16 cellular contexts compared by ENCODE assay signal in genomic region chr2:48548871-48549270, GRCh38. TPM values are rescaled to one million over a fixed set of nuclear protein-coding genes. Genes with fewer than 3 reads are reported as not detected.
DNase-seq lines count a peak whose midpoint lies in the region; ATAC-seq and TF ChIP-seq lines count a peak whose summit lies in the region.
"Had no signal": no experiment of that assay in that cellular context is flagged by ENCODE, and none has a peak within 500 bp of the region (broad histone marks: within the 10 kb centered on the region; RNA-seq: fewer than 3 reads in every experiment).

No MANE protein-coding gene starts in this region.

- no peak overlapping the region for H4K5ac ChIP-seq in IMR-90 (ENCODE audit: low read depth, low read length)

- H3K4me3 Mint-ChIP-seq in endodermal cell: no peak overlapping the region
- H3K4me3 Mint-ChIP-seq in activated naive CD8-positive, alpha-beta T cell treated with anti-CD3 and anti-CD28 coated beads, Interleukin-2, amount 50 U/mL, for 24 hours: no peak overlapping the region
- H3K4me3 Mint-ChIP-seq: activated B cell treated with CpG ODN at 0.5 μM for 24 hours; T-helper 1 cell treated with Interleukin-12 subunit alpha and Interleukin-12 subunit beta and Interleukin-4 antibody, amounts not matched to agents 30 μg/mL and 1 μg/mL, for 36 hours had no signal

- H2BK20ac ChIP-seq in IMR-90 (ENCODE audit: low read depth, low read length): no peak overlapping the region

- dilution Hi-C loops in IMR-90 (cut with HindIII; ENCODE audit: low sequenced_read_pairs, unreplicated experiment): no loop called here

- no peak overlapping the region for H4K91ac ChIP-seq in IMR-90 (ENCODE audit: insufficient read depth, low read depth, low read length)

- H3K4me2 ChIP-seq in IMR-90 (ENCODE audit: low read depth, low read length): no peak overlapping the region

- peaks cover 3% of the 10 kb centered on the region for H3K36me3 Mint-ChIP-seq in endodermal cell (ENCODE audit: low read depth)
- no peaks in the 10 kb centered on the region for H3K36me3 Mint-ChIP-seq in activated naive CD8-positive, alpha-beta T cell treated with anti-CD3 and anti-CD28 coated beads, Interleukin-2, amount 50 U/mL, for 24 hours (ENCODE audit: low read depth)

- DNase-seq in IMR-90 (peak; percentile 62), endodermal cell (no peak), mucosa of gallbladder (ENCODE audit: low spot score) (peak; percentile 24), tibial nerve (ENCODE audit: low spot score in 2 of 2) (no peak), MV-4-11 (lab: John Stamatoyannopoulos, UW) (no peak)
- DNase-seq in activated naive CD8-positive, alpha-beta T cell treated with anti-CD3 and anti-CD28 coated beads, Interleukin-2, amount 50 U/mL, for 24 hours: no peak
- DNase-seq: activated B cell treated with CpG ODN at 0.5 μM for 24 hours; activated effector memory CD4-positive, alpha-beta T cell treated with anti-CD3 and anti-CD28 coated beads, Interleukin-2, amount 50 U/mL, for 16 hours; aorta; dorsolateral prefrontal cortex; NCI-H187; NCI-H446 treated with DMSO at 0.1 percent for 48 hours had no signal

- 0 out of 2 replicates have a peak overlapping the region, but pooled peaks have one; percentile 45 for H3K14ac ChIP-seq in IMR-90 (replicated peaks; ENCODE audit: low read depth, low read length)

- H3K4me3 ChIP-seq in IMR-90 (ENCODE audit: insufficient read depth, low read depth, low read length) (no peak overlapping the region), endodermal cell (ENCODE audit: low read length) (no peak overlapping the region), tibial nerve (no peak overlapping the region)
- H3K4me3 ChIP-seq: dorsolateral prefrontal cortex had no signal

- no peak overlapping the region for H3K9ac ChIP-seq in IMR-90 (ENCODE audit: low read depth, low read length)
- no peak overlapping the region for H3K9ac ChIP-seq in endodermal cell (ENCODE audit: extremely low read depth, low read length, poor library complexity, severe bottlenecking)

- TF ChIP-seq EP300 in tibial nerve (IDR thresholded peaks at IDR 0.05): peak in 1 of 2 donors; percentile 49

- H3K36me3 ChIP-seq in IMR-90 (ENCODE audit: control insufficient read depth, insufficient read depth, low read length) (no peaks in the 10 kb centered on the region), endodermal cell (ENCODE audit: control insufficient read depth, insufficient read depth, low read length) (no peaks in the 10 kb centered on the region), tibial nerve (no peaks in the 10 kb centered on the region)

- H3K27ac ChIP-seq in IMR-90 (ENCODE audit: insufficient read depth, low read length) (no peak overlapping the region), endodermal cell (ENCODE audit: low read depth, low read length) (peak overlapping the region; percentile 70), tibial nerve (peak overlapping the region; percentile 54 to 84 (median 73))
- H3K27ac ChIP-seq: dorsolateral prefrontal cortex had no signal

- peaks cover 3% of the 10 kb centered on the region for H3K9me3 Mint-ChIP-seq in endodermal cell
- H3K9me3 Mint-ChIP-seq in activated naive CD8-positive, alpha-beta T cell treated with anti-CD3 and anti-CD28 coated beads, Interleukin-2, amount 50 U/mL, for 24 hours: no peaks in the 10 kb centered on the region
- H3K9me3 Mint-ChIP-seq: activated B cell treated with CpG ODN at 0.5 μM for 24 hours; T-helper 1 cell treated with Interleukin-12 subunit alpha and Interleukin-12 subunit beta and Interleukin-4 antibody, amounts not matched to agents 30 μg/mL and 1 μg/mL, for 36 hours had no signal

- no peak overlapping the region for H2AK5ac ChIP-seq in IMR-90 (ENCODE audit: low read depth, low read length)

- TF ChIP-seq RAD21 in IMR-90 (IDR thresholded peaks at IDR 0.05; ENCODE audit: low read length): no peak

- no peak overlapping the region for H3K18ac ChIP-seq in IMR-90 (ENCODE audit: low read depth, low read length)

- no peak overlapping the region for H2AFZ ChIP-seq in IMR-90 (replicated peaks; ENCODE audit: low read length, poor library complexity)

- H2BK5ac ChIP-seq in IMR-90 (ENCODE audit: low read depth, low read length, poor library complexity, severe bottlenecking): no peak overlapping the region

- ATAC-seq in IMR-90 (ENCODE audit: low read depth) (peak; percentile 82), GM21717 (IDR thresholded peaks at IDR 0.05; ENCODE audit: unreplicated experiment) (no peak)
- ATAC-seq in activated naive CD8-positive, alpha-beta T cell treated with anti-CD3 and anti-CD28 coated beads, Interleukin-2, amount 50 U/mL, for 24 hours: no peak
- ATAC-seq: esophagus mucosa, Right ventricle myocardium inferior had no signal

- H2BK120ac ChIP-seq in IMR-90 (ENCODE audit: low read depth, low read length): no peak overlapping the region

- TF ChIP-seq CTCF in IMR-90 (conservative IDR thresholded peaks at IDR 0.05; ENCODE audit: low read depth, low read length) (no peak), endodermal cell (conservative IDR thresholded peaks at IDR 0.05) (no peak), tibial nerve (IDR thresholded peaks at IDR 0.05) (no peak)

- peaks cover 5 to 14% of the 10 kb centered on the region in 2 experiments; a peak in 3 of 4 replicates for H3K79me1 ChIP-seq in IMR-90 (ENCODE audit: low read depth in 1 of 2, low read length in 2 of 2)

- no peaks in the 10 kb centered on the region for H3K27me3 Mint-ChIP-seq in endodermal cell (ENCODE audit: insufficient read depth)
- H3K27me3 Mint-ChIP-seq in activated naive CD8-positive, alpha-beta T cell treated with anti-CD3 and anti-CD28 coated beads, Interleukin-2, amount 50 U/mL, for 24 hours: no peaks in the 10 kb centered on the region
- H3K27me3 Mint-ChIP-seq: activated B cell treated with CpG ODN at 0.5 μM for 24 hours had no signal

- intact Hi-C loops in IMR-90 (cut with micrococcal nuclease): no loop called here

- H3K4me1 Mint-ChIP-seq in endodermal cell: peaks cover 18% of the 10 kb centered on the region
- H3K4me1 Mint-ChIP-seq in activated naive CD8-positive, alpha-beta T cell treated with anti-CD3 and anti-CD28 coated beads, Interleukin-2, amount 50 U/mL, for 24 hours: no peaks in the 10 kb centered on the region
- H3K4me1 Mint-ChIP-seq: activated B cell treated with CpG ODN at 0.5 μM for 24 hours had no signal

- H2BK15ac ChIP-seq in IMR-90 (ENCODE audit: low read depth, low read length): no peak overlapping the region

- no peak overlapping the region for H3K56ac ChIP-seq in IMR-90 (ENCODE audit: extremely low read depth, insufficient read depth, low read length)

- no peak overlapping the region for H2AK9ac ChIP-seq in IMR-90 (replicated peaks; ENCODE audit: low read depth, low read length, poor library complexity)

- WGBS in IMR-90 (ENCODE audit: extremely low coverage in 2 of 2, insufficient read length in 1 of 2), 2 experiments: 79% methylated on average over 2 of the region's 5 CpGs; no CpG with 5 or more reads in 1 of the 2 experiments
- WGBS in endodermal cell (ENCODE audit: insufficient coverage in 1 of 2, insufficient read length in 1 of 2), 2 experiments: 82 to 91% methylated on average over 5 of the region's 5 CpGs
- 35 to 41% methylated on average over 5 of the region's 5 CpGs for WGBS in tibial nerve, 2 donors

- no peak overlapping the region for H3K23ac ChIP-seq in IMR-90 (ENCODE audit: low read depth, low read length)

- H3K4ac ChIP-seq in IMR-90 (ENCODE audit: low read depth, low read length): no peak overlapping the region

- no peak overlapping the region for H4K8ac ChIP-seq in IMR-90 (ENCODE audit: low read depth in 2 of 2, low read length in 2 of 2)

- H3K4me1 ChIP-seq in IMR-90 (ENCODE audit: control insufficient read depth, insufficient read depth, low read length) (peaks cover 3% of the 10 kb centered on the region), endodermal cell (ENCODE audit: control insufficient read depth, insufficient read depth, low read length) (peaks cover 7% of the 10 kb centered on the region), tibial nerve (peaks cover 0 to 72% (median 28%) of the 10 kb centered on the region in 4 donors)

- CTCF ChIA-PET in IMR-90 (lab: Yijun Ruan, JAX): no interaction called here

- BruUV-seq in IMR-90 (replicated peaks; lab: Mats Ljungman, UMichigan): no TSS peak

- H4K20me1 ChIP-seq in IMR-90 (ENCODE audit: insufficient read depth, low read length): no peaks in the 10 kb centered on the region

- H3K9me3 ChIP-seq in IMR-90 (ENCODE audit: control insufficient read depth, insufficient read depth, low read length) (no peaks in the 10 kb centered on the region), endodermal cell (ENCODE audit: control insufficient read depth, low read length) (no peaks in the 10 kb centered on the region), tibial nerve (no peaks in the 10 kb centered on the region)

- in situ Hi-C loops in IMR-90 (cut with MboI; ENCODE audit: low sequenced_read_pairs): no loop called here

- H3K9me1 ChIP-seq in IMR-90 (ENCODE audit: insufficient read depth, low read length): peaks cover 6% of the 10 kb centered on the region

- H3K27me3 ChIP-seq in IMR-90 (ENCODE audit: control insufficient read depth, insufficient read depth, low read length) (no peaks in the 10 kb centered on the region), endodermal cell (ENCODE audit: control insufficient read depth, insufficient read depth, low read length, poor library complexity, severe bottlenecking) (no peaks in the 10 kb centered on the region), tibial nerve (no peaks in the 10 kb centered on the region)
- H3K27me3 ChIP-seq: dorsolateral prefrontal cortex had no signal

- no peak for TF ChIP-seq POLR2A in IMR-90 (IDR thresholded peaks at IDR 0.05; ENCODE audit: low read depth, low read length)
- no peak for TF ChIP-seq POLR2A in tibial nerve (IDR thresholded peaks at IDR 0.05)

- POLR2A ChIA-PET in IMR-90 (lab: Charles Lee; ENCODE audit: unreplicated experiment): no interaction called here

- H3K27ac Mint-ChIP-seq in endodermal cell: no peak overlapping the region
- no peak overlapping the region for H3K27ac Mint-ChIP-seq in activated naive CD8-positive, alpha-beta T cell treated with anti-CD3 and anti-CD28 coated beads, Interleukin-2, amount 50 U/mL, for 24 hours
- H3K27ac Mint-ChIP-seq: activated B cell treated with CpG ODN at 0.5 μM for 24 hours; T-helper 1 cell treated with Interleukin-12 subunit alpha and Interleukin-12 subunit beta and Interleukin-4 antibody, amounts not matched to agents 30 μg/mL and 1 μg/mL, for 36 hours had no signal

TF ChIP-seq in IMR-90, 13 proteins besides CTCF, POLR2A, EP300 and RAD21 (continues in another document):
- TF ChIP-seq MXI1 (IDR thresholded peaks at IDR 0.05; ENCODE audit: borderline replicate concordance, low read depth, low read length) (no peak), BHLHE40 (IDR thresholded peaks at IDR 0.05; ENCODE audit: low read depth, low read length) (no peak), CHD1 (IDR thresholded peaks at IDR 0.05; ENCODE audit: low read depth, low read length) (no peak)

RNA-seq across cellular contexts. Expression of gene STON1, which starts 18.9 kb away (rescaled TPM):
- total RNA-seq in IMR-90 (2012; rRNA removed) (5.7 and 6.9 TPM in 2 replicates), endodermal cell (10 to 100 TPM; 15.0 to 19.5 TPM), mucosa of gallbladder (30.7 TPM), tibial nerve (10 to 100 TPM; 34.1 to 57.0 (median 46.9) TPM)
- 3.1 and 4.0 TPM in 2 replicates for polyA plus RNA-seq in IMR-90 (2012; rRNA removed)
- polyA plus RNA-seq in IMR-90 (2012; cell fraction: cytosol; rRNA removed): 1.1 and 1.2 TPM in 2 replicates
- 1.3 and 5.6 TPM in 2 replicates for polyA plus RNA-seq in IMR-90 (2012; cell fraction: nucleus; rRNA removed; ENCODE audit: low replicate concordance)
- 23.9 TPM for polyA plus RNA-seq in endodermal cell (2013, experiment 1 of 2)
- polyA plus RNA-seq in endodermal cell (2013, experiment 2 of 2): 24.2 TPM

Comparison
In these comparisons a context has a peak if more than half of its experiments do, and no peak if none do; other contexts are left out.
1. DNase-seq: peak in IMR-90 (single experiment) and mucosa of gallbladder (single experiment); none in endodermal cell (single experiment), tibial nerve (0 of 2), activated naive CD8-positive, alpha-beta T cell treated with anti-CD3 and anti-CD28 coated beads, Interleukin-2, amount 50 U/mL, for 24 hours (single experiment) and MV-4-11 (single experiment).